12 cellular contexts compared by ENCODE assay signal in genomic region chr22:27139935-27140493, GRCh38.
DNase-seq lines count a peak whose midpoint lies in the region; FAIRE-seq and TF ChIP-seq lines count a peak whose summit lies in the region.
"Had no signal": no experiment of that assay in that cellular context is flagged by ENCODE, and none has a peak within 500 bp of the region (broad histone marks: within the 10 kb centered on the region; RNA-seq: fewer than 3 reads in every experiment).

No MANE protein-coding gene starts in this region.

- H3K9me3 ChIP-seq in SJCRH30 (replicated peaks) (no peaks in the 10 kb centered on the region), kidney (ENCODE audit: control insufficient read depth in 1 of 2, low read length in 2 of 2) (peaks cover 0 to 14% of the 10 kb centered on the region in 2 donors)

- H3K27ac ChIP-seq in SJCRH30: peak overlapping the region; percentile 1; the same call in 1 of the 2 replicates
- H3K27ac ChIP-seq in kidney (ENCODE audit: low read depth in 2 of 2, low read length in 2 of 2): no peak overlapping the region

- no peaks in the 10 kb centered on the region for H3K36me3 ChIP-seq in SJCRH30
- H3K36me3 ChIP-seq in kidney (ENCODE audit: control insufficient read depth in 1 of 2, insufficient read depth in 2 of 2, low read length in 2 of 2): no peaks in the 10 kb centered on the region

- CTCF ChIA-PET in activated naive CD4-positive, alpha-beta T cell treated with anti-CD3 and anti-CD28 coated beads for 36 hours (lab: Charles Lee): no interaction called here

- no peak overlapping the region for H3K4me3 Mint-ChIP-seq in activated naive CD4-positive, alpha-beta T cell treated with anti-CD3 and anti-CD28 coated beads for 36 hours

- FAIRE-seq in kidney (lab: Jason Lieb, UNC): no peak

- H3K36me3 Mint-ChIP-seq in activated naive CD4-positive, alpha-beta T cell treated with anti-CD3 and anti-CD28 coated beads for 36 hours (ENCODE audit: low read depth): no peaks in the 10 kb centered on the region

- peak; percentile 78 for DNase-seq in GM04504 (ENCODE audit: low read depth)
- peak; percentile 58 to 64 for DNase-seq in SJCRH30
- DNase-seq in fibroblast of the conjunctiva (ENCODE audit: low read depth): peak; percentile 30
- peak; percentile 53 for DNase-seq in skeletal muscle cell (ENCODE audit: low read depth)
- DNase-seq in activated gamma-delta T cell treated with Interleukin-2 at 50 U/mL for 16 hours: no peak
- no peak for DNase-seq in kidney
- DNase-seq in activated naive CD4-positive, alpha-beta T cell treated with anti-CD3 and anti-CD28 coated beads for 36 hours: no peak
- no peak for DNase-seq in ureter (ENCODE audit: low spot score)
- DNase-seq: activated CD4-positive, alpha-beta T cell treated with anti-CD3 and anti-CD28 coated beads, Interleukin-2, amount 50 U/mL, for 48 hours; amygdala; SHP77 treated with DMSO at 0.1 percent for 48 hours; trophoblast cell had no signal

- TF ChIP-seq CTCF in kidney (IDR thresholded peaks at IDR 0.05; ENCODE audit: borderline replicate concordance, extremely low read depth, insufficient read depth): no peak

- no peaks in the 10 kb centered on the region for H3K4me1 Mint-ChIP-seq in activated naive CD4-positive, alpha-beta T cell treated with anti-CD3 and anti-CD28 coated beads for 36 hours (ENCODE audit: low read depth)

- H3K4me3 ChIP-seq in SJCRH30 (no peak overlapping the region), skeletal muscle cell (ENCODE audit: low read depth, low read length) (no peak overlapping the region), kidney (ENCODE audit: low read length in 2 of 2) (no peak overlapping the region)

- no peak overlapping the region for H3K27ac Mint-ChIP-seq in activated naive CD4-positive, alpha-beta T cell treated with anti-CD3 and anti-CD28 coated beads for 36 hours

- no peak overlapping the region for H3K9ac ChIP-seq in kidney (ENCODE audit: low read length in 2 of 2)

- H3K27me3 ChIP-seq in SJCRH30: no peaks in the 10 kb centered on the region

- intact Hi-C loops in kidney (cut with DNase I): no loop called here
- intact Hi-C loops in activated naive CD4-positive, alpha-beta T cell treated with anti-CD3 and anti-CD28 coated beads for 36 hours (cut with micrococcal nuclease): no loop called here

- H3K4me1 ChIP-seq in SJCRH30: peaks cover 18% of the 10 kb centered on the region
- H3K4me1 ChIP-seq in kidney (ENCODE audit: control insufficient read depth in 1 of 2, insufficient read depth in 1 of 2, low read depth in 1 of 2, low read length in 2 of 2): no peaks in the 10 kb centered on the region

- H3K9me3 Mint-ChIP-seq in activated naive CD4-positive, alpha-beta T cell treated with anti-CD3 and anti-CD28 coated beads for 36 hours: peaks cover 6% of the 10 kb centered on the region

- H3K27me3 Mint-ChIP-seq in activated naive CD4-positive, alpha-beta T cell treated with anti-CD3 and anti-CD28 coated beads for 36 hours (ENCODE audit: low read depth): peaks cover 5% of the 10 kb centered on the region

Comparison
In these comparisons a context has a peak if more than half of its experiments do, and no peak if none do; other contexts are left out.
1. DNase-seq: peak in GM04504 (single experiment), SJCRH30 (2 of 2), fibroblast of the conjunctiva (single experiment) and skeletal muscle cell (single experiment); none in activated gamma-delta T cell treated with Interleukin-2 at 50 U/mL for 16 hours (single experiment), kidney (single experiment), activated naive CD4-positive, alpha-beta T cell treated with anti-CD3 and anti-CD28 coated beads for 36 hours (single experiment) and ureter (single experiment).